In genomic region chr5:14655146-14655741, GRCh38 we compare ENCODE assay signal across 15 cellular contexts.
"Had no signal": no experiment of that assay in that cellular context is flagged by ENCODE, and none has a peak within 500 bp of the region (broad histone marks: within the 10 kb centered on the region; RNA-seq: fewer than 3 reads in every experiment).

No MANE protein-coding gene starts in this region.

- H3K27me3 Mint-ChIP-seq: central memory CD8-positive, alpha-beta T cell had no signal

- H3K4me3 ChIP-seq: coronary artery had no signal

- H3K27ac Mint-ChIP-seq: naive thymus-derived CD8-positive, alpha-beta T cell had no signal

- H3K4me3 Mint-ChIP-seq: central memory CD8-positive, alpha-beta T cell; naive thymus-derived CD8-positive, alpha-beta T cell had no signal

- H3K9me3 Mint-ChIP-seq: central memory CD8-positive, alpha-beta T cell; naive thymus-derived CD8-positive, alpha-beta T cell had no signal

- H3K36me3 Mint-ChIP-seq: naive thymus-derived CD8-positive, alpha-beta T cell had no signal

- DNase-seq: activated CD4-positive, alpha-beta T cell treated with anti-CD3 and anti-CD28 coated beads, Interleukin-2, amount 50 U/mL, for 48 hours; activated gamma-delta T cell; activated T-cell treated with anti-CD3 and anti-CD28 coated beads, Interleukin-2, amount 50 U/mL, for 48 hours; anterior cingulate cortex; brain microvascular endothelial cell; effector CD4-positive, alpha-beta T cell; foreskin fibroblast; glutamatergic neuron; kidney glomerular epithelial cell; left ventricle myocardium superior; mesenchymal stem cell; naive thymus-derived CD8-positive, alpha-beta T cell; stimulated activated CD4-positive, alpha-beta T cell treated with anti-CD3 and anti-CD28 coated beads, Interleukin-1b, Interleukin-23, amount 100 ng/mL, for 48 hours had no signal

- ATAC-seq: left ventricle myocardium superior; naive thymus-derived CD8-positive, alpha-beta T cell had no signal
